ENCODE assay signal across 8 cellular contexts in genomic region chr7:100803398-100804161, GRCh38. TPM values are rescaled to one million over a fixed set of nuclear protein-coding genes. Genes with fewer than 3 reads are reported as not detected.
A peak's percentile ranks its signal among the peaks of the same experiment; 100 is the strongest.
DNase-seq lines count a peak whose midpoint lies in the region; ATAC-seq lines count a peak whose summit lies in the region.

No MANE protein-coding gene starts in this region.

- H3K9me3 Mint-ChIP-seq in activated T-helper 1 cell treated with anti-CD3 and anti-CD28 coated beads, Interleukin-12 subunit alpha, Interleukin-12 subunit beta, Interleukin-2, Interleukin-4 antibody, amounts not matched to agents 30 ng/mL and 10 ng/mL and 1 ng/mL, durations not matched to agents 14 hours and 24 hours and 36 hours: no peaks in the 10 kb centered on the region

- no peak overlapping the region for H2AK5ac ChIP-seq in trophoblast cell (ENCODE audit: low read length)

- peak; percentile 58 for DNase-seq in DMS114 treated with DMSO at 0.1 percent for 48 hours (lab: John Stamatoyannopoulos, UW; ENCODE audit: unreplicated experiment)
- peak; percentile 93 for DNase-seq in NCI-H2227 (lab: John Stamatoyannopoulos, UW; ENCODE audit: unreplicated experiment)
- DNase-seq in activated T-helper 1 cell treated with anti-CD3 and anti-CD28 coated beads, Interleukin-12 subunit alpha, Interleukin-12 subunit beta, Interleukin-2, Interleukin-4 antibody, amounts not matched to agents 30 ng/mL and 10 ng/mL and 1 ng/mL, durations not matched to agents 14 hours and 24 hours and 36 hours (ENCODE audit: low spot score): peak; percentile 42
- peak; percentile 36 to 86 (median 68) for DNase-seq in head of caudate nucleus
- DNase-seq in trophoblast cell: peak; percentile 38 to 60
- no peak for DNase-seq in stimulated activated CD4-positive, alpha-beta T cell treated with anti-CD3 and anti-CD28 coated beads, Interleukin-4, amount 100 ng/mL, for 24 hours

- intact Hi-C loops in activated T-helper 1 cell treated with anti-CD3 and anti-CD28 coated beads, Interleukin-12 subunit alpha, Interleukin-12 subunit beta, Interleukin-2, Interleukin-4 antibody, amounts not matched to agents 30 ng/mL and 10 ng/mL and 1 ng/mL, durations not matched to agents 14 hours and 24 hours and 36 hours (cut with micrococcal nuclease): loop anchor here (1.0 to 2.0 kb wide), 2 partner anchors 49 to 255 kb away; partner anchors contain the start of gene SLC12A9
- intact Hi-C loops in head of caudate nucleus (cut with DNase I): no loop called here

- ATAC-seq in GM19043 (IDR thresholded peaks at IDR 0.05; ENCODE audit: low read depth, unreplicated experiment) (peak; percentile 99), HG03108 (IDR thresholded peaks at IDR 0.05; ENCODE audit: unreplicated experiment) (peak; percentile 97)

- no peak overlapping the region for H3K4me3 ChIP-seq in trophoblast cell (ENCODE audit: low read depth, low read length)

- H3K36me3 Mint-ChIP-seq in activated T-helper 1 cell treated with anti-CD3 and anti-CD28 coated beads, Interleukin-12 subunit alpha, Interleukin-12 subunit beta, Interleukin-2, Interleukin-4 antibody, amounts not matched to agents 30 ng/mL and 10 ng/mL and 1 ng/mL, durations not matched to agents 14 hours and 24 hours and 36 hours (ENCODE audit: low read depth): no peaks in the 10 kb centered on the region

- peaks cover 2% of the 10 kb centered on the region for H3K9me3 ChIP-seq in trophoblast cell (ENCODE audit: insufficient read depth, low read depth, low read length)

- H4K8ac ChIP-seq in trophoblast cell (ENCODE audit: low read depth, low read length): no peak overlapping the region

- no peak overlapping the region for H4K12ac ChIP-seq in trophoblast cell (ENCODE audit: low read depth, low read length)

- no peak overlapping the region for H3K4me2 ChIP-seq in trophoblast cell (ENCODE audit: low read length)

- peak overlapping the region; percentile 62 for H4K91ac ChIP-seq in trophoblast cell (ENCODE audit: low read depth, low read length)

- H3K4me1 ChIP-seq in trophoblast cell (ENCODE audit: control insufficient read depth in 1 of 2, insufficient read depth in 2 of 2, low read length in 2 of 2): peaks cover 36 to 43% of the 10 kb centered on the region in 2 experiments

- H3K18ac ChIP-seq in trophoblast cell (ENCODE audit: low read length): no peak overlapping the region

- H2AFZ ChIP-seq in trophoblast cell (ENCODE audit: insufficient read depth, low read length, poor library complexity): no peak overlapping the region

- no CpG with 5 or more reads among the region's 19 CpGs for WGBS in trophoblast cell (ENCODE audit: extremely low coverage, insufficient coverage, insufficient read length)

- H3K23ac ChIP-seq in trophoblast cell (ENCODE audit: low read length): no peak overlapping the region

- peaks cover 56 to 57% of the 10 kb centered on the region in 2 experiments for H3K36me3 ChIP-seq in trophoblast cell (ENCODE audit: control insufficient read depth in 1 of 2, insufficient read depth in 2 of 2, low read length in 2 of 2)

- H3K9ac ChIP-seq in trophoblast cell (ENCODE audit: low read length): no peak overlapping the region

- H3K4me1 Mint-ChIP-seq in activated T-helper 1 cell treated with anti-CD3 and anti-CD28 coated beads, Interleukin-12 subunit alpha, Interleukin-12 subunit beta, Interleukin-2, Interleukin-4 antibody, amounts not matched to agents 30 ng/mL and 10 ng/mL and 1 ng/mL, durations not matched to agents 14 hours and 24 hours and 36 hours (ENCODE audit: low read depth): peaks cover 10% of the 10 kb centered on the region

- no peaks in the 10 kb centered on the region for H3K79me2 ChIP-seq in trophoblast cell (ENCODE audit: control insufficient read depth, insufficient read depth, low read length, poor library complexity)

- no peaks in the 10 kb centered on the region for H3K27me3 ChIP-seq in trophoblast cell (ENCODE audit: insufficient read depth, low read length)

- H3K14ac ChIP-seq in trophoblast cell (ENCODE audit: low read length): no peak overlapping the region

- H3K27me3 Mint-ChIP-seq in activated T-helper 1 cell treated with anti-CD3 and anti-CD28 coated beads, Interleukin-12 subunit alpha, Interleukin-12 subunit beta, Interleukin-2, Interleukin-4 antibody, amounts not matched to agents 30 ng/mL and 10 ng/mL and 1 ng/mL, durations not matched to agents 14 hours and 24 hours and 36 hours (ENCODE audit: insufficient read depth): peaks cover 12% of the 10 kb centered on the region

- H2BK12ac ChIP-seq in trophoblast cell (ENCODE audit: low read length): no peak overlapping the region

- peak overlapping the region; percentile 1 for H3K27ac ChIP-seq in trophoblast cell (ENCODE audit: low read depth, low read length)

- no peak overlapping the region for H2BK5ac ChIP-seq in trophoblast cell (ENCODE audit: low read depth, low read length, poor library complexity)

- H3K4me3 Mint-ChIP-seq in activated T-helper 1 cell treated with anti-CD3 and anti-CD28 coated beads, Interleukin-12 subunit alpha, Interleukin-12 subunit beta, Interleukin-2, Interleukin-4 antibody, amounts not matched to agents 30 ng/mL and 10 ng/mL and 1 ng/mL, durations not matched to agents 14 hours and 24 hours and 36 hours: no peak overlapping the region

- H3K27ac Mint-ChIP-seq in activated T-helper 1 cell treated with anti-CD3 and anti-CD28 coated beads, Interleukin-12 subunit alpha, Interleukin-12 subunit beta, Interleukin-2, Interleukin-4 antibody, amounts not matched to agents 30 ng/mL and 10 ng/mL and 1 ng/mL, durations not matched to agents 14 hours and 24 hours and 36 hours: peak overlapping the region; percentile 71

- peak overlapping the region; percentile 18 for H2BK120ac ChIP-seq in trophoblast cell (ENCODE audit: insufficient read depth, low read length, poor library complexity)

- peaks cover 19% of the 10 kb centered on the region for H3K79me1 ChIP-seq in trophoblast cell (ENCODE audit: low read length)

- no peak overlapping the region for H3K4ac ChIP-seq in trophoblast cell (ENCODE audit: low read depth, low read length)

RNA-seq across cellular contexts. Expression of gene EPHB4, which starts 23.7 kb away (rescaled TPM):
- 2.4 and 2.8 TPM in 2 replicates for total RNA-seq in activated T-helper 1 cell treated with anti-CD3 and anti-CD28 coated beads, Interleukin-12 subunit alpha, Interleukin-12 subunit beta, Interleukin-2, Interleukin-4 antibody, amounts not matched to agents 30 ng/mL and 10 ng/mL and 1 ng/mL, durations not matched to agents 14 hours and 24 hours and 36 hours
- polyA plus RNA-seq in trophoblast cell (2013): 103 and 106 TPM in 2 replicates

RNA-seq across cellular contexts. Expression of gene SLC12A9, which starts 48.9 kb away (rescaled TPM):
- 46.0 and 47.9 TPM in 2 replicates for total RNA-seq in activated T-helper 1 cell treated with anti-CD3 and anti-CD28 coated beads, Interleukin-12 subunit alpha, Interleukin-12 subunit beta, Interleukin-2, Interleukin-4 antibody, amounts not matched to agents 30 ng/mL and 10 ng/mL and 1 ng/mL, durations not matched to agents 14 hours and 24 hours and 36 hours
- polyA plus RNA-seq in trophoblast cell (2013): 18.4 and 20.0 TPM in 2 replicates
